In genomic region chr12:28172434-28173030, GRCh38 we compare ENCODE assay signal across 9 cellular contexts. TPM values are rescaled to one million over a fixed set of nuclear protein-coding genes. Genes with fewer than 3 reads are reported as not detected.
DNase-seq lines count a peak whose midpoint lies in the region; ATAC-seq and TF ChIP-seq lines count a peak whose summit lies in the region.
"Had no signal": no experiment of that assay in that cellular context is flagged by ENCODE, and none has a peak within 500 bp of the region (broad histone marks: within the 10 kb centered on the region; RNA-seq: fewer than 3 reads in every experiment).

No MANE protein-coding gene starts in this region.

- WGBS in tibial nerve, 2 donors = 91 to 95% methylated on average over 3 of the region's 3 CpGs

- peak; percentile 70 for TF ChIP-seq CTCF in DOHH2 (IDR thresholded peaks at IDR 0.05; ENCODE audit: low read depth, low read length, poor library complexity, severe bottlenecking)
- peak; percentile 25 to 46 (median 30) for TF ChIP-seq CTCF in tibial nerve (IDR thresholded peaks at IDR 0.05)
- peak in 1 of 3 experiments; percentile 23 for TF ChIP-seq CTCF in vagina (IDR thresholded peaks at IDR 0.05)

- TF ChIP-seq EP300 in tibial nerve (IDR thresholded peaks at IDR 0.05) = no peak

- H3K36me3 ChIP-seq in DOHH2 (ENCODE audit: control insufficient read depth, low read length) = no peaks in the 10 kb centered on the region
- H3K36me3 ChIP-seq in tibial nerve = no peaks in the 10 kb centered on the region
- no peaks in the 10 kb centered on the region for H3K36me3 ChIP-seq in vagina

- H3K9me2 ChIP-seq in DOHH2 (replicated peaks; ENCODE audit: control insufficient read depth, low read length) = no peaks in the 10 kb centered on the region

- DNase-seq in LHCN-M2 (ENCODE audit: low read depth) (peak; percentile 56), germinal center (ENCODE audit: low spot score) (peak; percentile 11), tibial nerve (ENCODE audit: low spot score in 2 of 2) (no peak), hypothalamus (lab: John Stamatoyannopoulos, UW) (no peak), vagina (ENCODE audit: extremely low spot score in 2 of 2) (no peak)
- no peak for DNase-seq in stimulated activated CD4-positive, alpha-beta T cell treated with anti-CD3 and anti-CD28 coated beads, Interleukin-4, amount 100 ng/mL, for 1 hour
- DNase-seq: right cardiac atrium had no signal

- H3F3A ChIP-seq in DOHH2 (ENCODE audit: control insufficient read depth, insufficient read depth) = no peaks in the 10 kb centered on the region

- H4K20me1 ChIP-seq in DOHH2 (ENCODE audit: control insufficient read depth, insufficient read depth, low read depth, low read length) = no peaks in the 10 kb centered on the region

- TF ChIP-seq POLR2A in tibial nerve (IDR thresholded peaks at IDR 0.05) (no peak), vagina (IDR thresholded peaks at IDR 0.05) (no peak)

- H3K4me3 ChIP-seq in DOHH2 (ENCODE audit: low read length) = no peak overlapping the region
- H3K4me3 ChIP-seq in tibial nerve = no peak overlapping the region
- H3K4me3 ChIP-seq in vagina = no peak overlapping the region

- H3K27me3 ChIP-seq in DOHH2 (ENCODE audit: control insufficient read depth, low read length) (no peaks in the 10 kb centered on the region), tibial nerve (no peaks in the 10 kb centered on the region), vagina (no peaks in the 10 kb centered on the region)

- peak; percentile 94 for ATAC-seq in SK-N-SH treated with all-trans-retinoic acid at 6 μM for 48 hours

- no peak overlapping the region for H3K4me2 ChIP-seq in DOHH2 (ENCODE audit: low read length)

- intact Hi-C loops in vagina (cut with DNase I) = no loop called here

- no peaks in the 10 kb centered on the region for H3K9me3 ChIP-seq in DOHH2 (ENCODE audit: control insufficient read depth, insufficient read depth, low read length)
- H3K9me3 ChIP-seq in tibial nerve = no peaks in the 10 kb centered on the region
- no peaks in the 10 kb centered on the region for H3K9me3 ChIP-seq in vagina

- no peaks in the 10 kb centered on the region for H3K79me2 ChIP-seq in DOHH2 (ENCODE audit: control insufficient read depth, low read length)

- H3K4me1 ChIP-seq in DOHH2 (ENCODE audit: control insufficient read depth, low read length) (no peaks in the 10 kb centered on the region), tibial nerve (no peaks in the 10 kb centered on the region), vagina (no peaks in the 10 kb centered on the region)

- no peak overlapping the region for H3K27ac ChIP-seq in DOHH2 (ENCODE audit: low read depth, low read length)
- no peak overlapping the region for H3K27ac ChIP-seq in tibial nerve
- H3K27ac ChIP-seq in vagina = no peak overlapping the region

TF ChIP-seq in SK-N-SH treated with all-trans-retinoic acid at 6 μM for 48 hours, 23 proteins besides CTCF, POLR2A, EP300 and RAD21:
- TF ChIP-seq TOX (CRISPR knock-in tag; IDR thresholded peaks at IDR 0.05; ENCODE audit: borderline replicate concordance) (no peak), TCF4 (CRISPR knock-in tag; IDR thresholded peaks at IDR 0.05; ENCODE audit: borderline replicate concordance) (no peak), ZFP30 (CRISPR knock-in tag; IDR thresholded peaks at IDR 0.05) (no peak)

RNA-seq across cellular contexts. Expression of gene CCDC91, which starts 17.7 kb away (rescaled TPM):
- total RNA-seq in LHCN-M2 (2014; rRNA removed) (13.9 and 14.7 TPM in 2 replicates), tibial nerve (10 to 100 TPM; 39.0 to 76.5 (median 44.0) TPM), vagina (76.6 TPM)
- polyA plus RNA-seq in LHCN-M2 (2012) = 6.8 TPM

Comparison
In these comparisons a context has a peak if more than half of its experiments do, and no peak if none do; other contexts are left out.
1. DNase-seq: peak in LHCN-M2 (single experiment) and germinal center (single experiment); none in tibial nerve (0 of 2), hypothalamus (0 of 51), vagina (0 of 2) and stimulated activated CD4-positive, alpha-beta T cell treated with anti-CD3 and anti-CD28 coated beads, Interleukin-4, amount 100 ng/mL, for 1 hour (single experiment).